ENCODE assay signal across 23 cellular contexts in the genomic region with DNA sequence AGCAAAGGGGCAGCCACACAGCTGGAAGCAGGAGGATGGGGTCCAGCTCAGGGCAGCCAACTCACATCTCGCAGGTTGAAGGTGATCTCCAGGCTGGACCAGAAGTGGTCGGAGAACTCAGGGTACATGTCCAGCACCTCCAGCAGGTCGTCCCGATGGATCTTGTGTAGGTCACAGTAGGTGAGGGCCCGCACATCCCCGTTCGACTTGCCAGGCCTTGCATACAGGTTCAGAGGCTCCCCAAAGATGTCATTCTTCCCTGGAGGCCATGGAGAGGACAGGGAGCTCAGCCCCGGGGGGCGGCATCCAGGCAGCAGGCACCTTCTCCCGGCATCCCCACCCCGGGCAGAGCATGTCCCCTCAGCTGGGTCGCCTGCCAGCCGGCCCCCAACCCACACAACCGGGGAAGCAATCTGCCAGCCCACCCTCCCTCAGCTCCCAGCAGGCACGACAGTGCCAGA. TPM values are rescaled to one million over a fixed set of nuclear protein-coding genes. Genes with fewer than 3 reads are reported as not detected.
DNase-seq lines count a peak whose midpoint lies in the region; ATAC-seq and TF ChIP-seq lines count a peak whose summit lies in the region.
"Had no signal": no experiment of that assay in that cellular context is flagged by ENCODE, and none has a peak within 500 bp of the region (broad histone marks: within the 10 kb centered on the region; RNA-seq: fewer than 3 reads in every experiment).

No MANE protein-coding gene starts in this region.

- peak; percentile 2 for DNase-seq in activated naive CD4-positive, alpha-beta T cell treated with anti-CD3 and anti-CD28 coated beads, Interleukin-2, amount 50 U/mL, for 16 hours
- DNase-seq in activated naive CD4-positive, alpha-beta T cell treated with anti-CD3 and anti-CD28 coated beads, Interleukin-2, amount 50 U/mL, for 72 hours (ENCODE audit: low spot score in 2 of 2) = no peak
- DNase-seq in posterior vena cava (ENCODE audit: low spot score) (peak; percentile 71), AML-193 (lab: John Stamatoyannopoulos, UW) (no peak)
- DNase-seq in activated CD8-positive, alpha-beta T cell treated with anti-CD3 and anti-CD28 coated beads for 36 hours = no peak
- DNase-seq: activated CD8-positive, alpha-beta memory T cell treated with anti-CD3 and anti-CD28 coated beads, Interleukin-2, amount 50 U/mL, for 48 hours; CD4-positive, CD25-positive, alpha-beta regulatory T cell; DMS53; foreskin keratinocyte; MM.1S; NCI-H774; occipital lobe; PC-3; T-helper 9 cell had no signal

- ATAC-seq in activated naive CD4-positive, alpha-beta T cell treated with anti-CD3 and anti-CD28 coated beads, Interleukin-2, amount 50 U/mL, for 72 hours = no peak
- ATAC-seq in GM18858 (IDR thresholded peaks at IDR 0.05; ENCODE audit: unreplicated experiment) = no peak
- no peak for ATAC-seq in activated CD8-positive, alpha-beta T cell treated with anti-CD3 and anti-CD28 coated beads for 36 hours
- ATAC-seq: activated CD4-positive, CD25-positive, alpha-beta regulatory T cell treated with anti-CD3 and anti-CD28 coated beads, Interleukin-2, amount 50 U/mL, for 24 hours; foreskin keratinocyte; mucosa of descending colon; PC-3; stimulated activated memory B cell treated with anti-CD40 and anti-IgM and Interleukin-4, amounts not matched to agents 10 μg/mL and 1 μg/mL and 100 μg/mL, for 72 hours had no signal

- no peaks in the 10 kb centered on the region for H3F3A ChIP-seq in Loucy (ENCODE audit: low read depth)

- H3K79me2 ChIP-seq in Loucy (ENCODE audit: insufficient read depth, low read length) = no peaks in the 10 kb centered on the region

- H3K27me3 Mint-ChIP-seq in activated CD8-positive, alpha-beta T cell treated with anti-CD3 and anti-CD28 coated beads for 36 hours = peaks cover 7% of the 10 kb centered on the region

- no peak overlapping the region for H3K4me3 Mint-ChIP-seq in activated CD8-positive, alpha-beta T cell treated with anti-CD3 and anti-CD28 coated beads for 36 hours
- H3K4me3 Mint-ChIP-seq: stimulated activated memory B cell treated with anti-CD40 and anti-IgM and Interleukin-4, amounts not matched to agents 10 μg/mL and 1 μg/mL and 100 μg/mL, for 72 hours had no signal

- H3K9ac ChIP-seq in Loucy (ENCODE audit: low read depth, low read length, poor library complexity, severe bottlenecking) (peak overlapping the region; percentile 16), iPS-20b (ENCODE audit: low read depth, low read length) (no peak overlapping the region)

- H3K9me3 Mint-ChIP-seq in activated naive CD4-positive, alpha-beta T cell treated with anti-CD3 and anti-CD28 coated beads, Interleukin-2, amount 50 U/mL, for 72 hours = no peaks in the 10 kb centered on the region
- H3K9me3 Mint-ChIP-seq in activated CD8-positive, alpha-beta T cell treated with anti-CD3 and anti-CD28 coated beads for 36 hours = no peaks in the 10 kb centered on the region
- H3K9me3 Mint-ChIP-seq: CD4-positive, CD25-positive, alpha-beta regulatory T cell; stimulated activated memory B cell treated with anti-CD40 and anti-IgM and Interleukin-4, amounts not matched to agents 10 μg/mL and 1 μg/mL and 100 μg/mL, for 72 hours had no signal

- H3K9me3 ChIP-seq in Loucy (ENCODE audit: insufficient read depth, low read depth, low read length) (no peaks in the 10 kb centered on the region), iPS-20b (ENCODE audit: insufficient read depth, low read depth, low read length) (no peaks in the 10 kb centered on the region)
- H3K9me3 ChIP-seq: mucosa of descending colon had no signal

- H3K9me2 ChIP-seq in Loucy (replicated peaks; ENCODE audit: low read depth, low read length) = no peaks in the 10 kb centered on the region

- TF ChIP-seq CTCF in Loucy (conservative IDR thresholded peaks at IDR 0.05; ENCODE audit: low read length) = no peak
- TF ChIP-seq CTCF in activated CD8-positive, alpha-beta T cell treated with anti-CD3 and anti-CD28 coated beads for 36 hours (IDR thresholded peaks at IDR 0.05) = no peak

- no peak overlapping the region for H3K4me2 ChIP-seq in Loucy (ENCODE audit: low read depth, low read length, poor library complexity, severe bottlenecking)

- intact Hi-C loops in posterior vena cava (cut with DNase I) = no loop called here
- intact Hi-C loops in activated CD8-positive, alpha-beta T cell treated with anti-CD3 and anti-CD28 coated beads for 36 hours (cut with micrococcal nuclease) = no loop called here

- no peak overlapping the region for H3K27ac ChIP-seq in iPS-20b (ENCODE audit: low read length)
- H3K27ac ChIP-seq: dorsolateral prefrontal cortex, epithelial cell of prostate, foreskin keratinocyte had no signal

- no peak overlapping the region for H3K4me3 ChIP-seq in Loucy (ENCODE audit: low read length, poor library complexity, severe bottlenecking)
- peak overlapping the region; percentile 60; the same call in 1 of the 2 replicates for H3K4me3 ChIP-seq in iPS-20b (ENCODE audit: low read length)
- H3K4me3 ChIP-seq: cardiac muscle cell, dorsolateral prefrontal cortex, mucosa of descending colon had no signal

- H3K4me1 ChIP-seq in Loucy (ENCODE audit: insufficient read depth, low read length, poor library complexity, severe bottlenecking) = peaks cover 40% of the 10 kb centered on the region
- H3K4me1 ChIP-seq in iPS-20b (ENCODE audit: insufficient read depth, low read length) = peaks cover 17% of the 10 kb centered on the region; the same call in 1 of the 2 replicates

- H4K20me1 ChIP-seq in Loucy (ENCODE audit: insufficient read depth, low read length, poor library complexity, severe bottlenecking) = no peaks in the 10 kb centered on the region

- peaks cover 2% of the 10 kb centered on the region for H3K4me1 Mint-ChIP-seq in activated CD8-positive, alpha-beta T cell treated with anti-CD3 and anti-CD28 coated beads for 36 hours (ENCODE audit: low read depth)

- H3K27me3 ChIP-seq in Loucy (ENCODE audit: insufficient read depth, low read length, poor library complexity, severe bottlenecking) (no peaks in the 10 kb centered on the region), iPS-20b (ENCODE audit: insufficient read depth, low read length) (peaks cover 37% of the 10 kb centered on the region)
- H3K27me3 ChIP-seq: cardiac muscle cell had no signal

- no peaks in the 10 kb centered on the region for H3K36me3 Mint-ChIP-seq in activated naive CD4-positive, alpha-beta T cell treated with anti-CD3 and anti-CD28 coated beads, Interleukin-2, amount 50 U/mL, for 72 hours
- H3K36me3 Mint-ChIP-seq in activated CD8-positive, alpha-beta T cell treated with anti-CD3 and anti-CD28 coated beads for 36 hours (ENCODE audit: low read depth) = no peaks in the 10 kb centered on the region

- POLR2A ChIA-PET in activated CD8-positive, alpha-beta T cell treated with anti-CD3 and anti-CD28 coated beads for 36 hours (lab: Charles Lee) = interaction anchor here (0.8 kb wide), 1 partner anchor 60 kb away, joined by 3 read pairs; no protein-coding TSS in a partner anchor

- H3K36me3 ChIP-seq in Loucy (ENCODE audit: insufficient read depth, low read length) (no peaks in the 10 kb centered on the region), iPS-20b (ENCODE audit: insufficient read depth, low read depth, low read length) (no peaks in the 10 kb centered on the region)

- H3K27ac Mint-ChIP-seq in activated naive CD4-positive, alpha-beta T cell treated with anti-CD3 and anti-CD28 coated beads, Interleukin-2, amount 50 U/mL, for 72 hours = no peak overlapping the region
- no peak overlapping the region for H3K27ac Mint-ChIP-seq in activated CD8-positive, alpha-beta T cell treated with anti-CD3 and anti-CD28 coated beads for 36 hours
- H3K27ac Mint-ChIP-seq: CD4-positive, CD25-positive, alpha-beta regulatory T cell; stimulated activated memory B cell treated with anti-CD40 and anti-IgM and Interleukin-4, amounts not matched to agents 10 μg/mL and 1 μg/mL and 100 μg/mL, for 72 hours had no signal

- no peak overlapping the region for H2AFZ ChIP-seq in Loucy (ENCODE audit: low read length)

- CTCF ChIA-PET in activated CD8-positive, alpha-beta T cell treated with anti-CD3 and anti-CD28 coated beads for 36 hours (lab: Charles Lee) = interaction anchor here (0.7 to 2.3 kb wide), 3 partner anchors 11 to 60 kb away, joined by 3 to 8 read pairs (median 4); no protein-coding TSS in a partner anchor

RNA-seq across cellular contexts. Expression of a gene that starts 29.3 kb away (rescaled TPM):
- total RNA-seq in activated naive CD4-positive, alpha-beta T cell treated with anti-CD3 and anti-CD28 coated beads, Interleukin-2, amount 50 U/mL, for 72 hours = under 1 TPM; 0.41 to 0.72 TPM
- 10 to 100 TPM; 27.3 to 37.3 TPM for total RNA-seq in posterior vena cava
- under 1 TPM; 0.23 to 0.29 TPM for total RNA-seq in activated CD8-positive, alpha-beta T cell treated with anti-CD3 and anti-CD28 coated beads for 36 hours
- total RNA-seq: foreskin keratinocyte had no signal

RNA-seq across cellular contexts. Expression of a gene that starts 42.0 kb away (rescaled TPM):
- total RNA-seq in activated naive CD4-positive, alpha-beta T cell treated with anti-CD3 and anti-CD28 coated beads, Interleukin-2, amount 50 U/mL, for 72 hours = 10 to 100 TPM in 1 of 2 donors, 1 to 10 TPM in 1; 1.8 to 12.7 TPM
- 10 to 100 TPM; 27.9 to 71.8 TPM for total RNA-seq in posterior vena cava
- total RNA-seq in activated CD8-positive, alpha-beta T cell treated with anti-CD3 and anti-CD28 coated beads for 36 hours = 1 to 10 TPM; 5.4 to 6.2 TPM

Comparison
In these comparisons a context has a peak if more than half of its experiments do, and no peak if none do; other contexts are left out.
1. DNase-seq: peak in activated naive CD4-positive, alpha-beta T cell treated with anti-CD3 and anti-CD28 coated beads, Interleukin-2, amount 50 U/mL, for 16 hours (single experiment) and posterior vena cava (single experiment); none in activated naive CD4-positive, alpha-beta T cell treated with anti-CD3 and anti-CD28 coated beads, Interleukin-2, amount 50 U/mL, for 72 hours (0 of 2), AML-193 (0 of 2) and activated CD8-positive, alpha-beta T cell treated with anti-CD3 and anti-CD28 coated beads for 36 hours (single experiment).
2. RNA of a gene that starts 29.3 kb away (total RNA-seq): 27.3 to 37.3 TPM in posterior vena cava; 0.41 to 0.72 TPM in activated naive CD4-positive, alpha-beta T cell treated with anti-CD3 and anti-CD28 coated beads, Interleukin-2, amount 50 U/mL, for 72 hours and 0.23 to 0.29 TPM in activated CD8-positive, alpha-beta T cell treated with anti-CD3 and anti-CD28 coated beads for 36 hours; every median in the first group is over 10 times any median in the second.